Comparison of ENCODE assay signal across 9 cellular contexts in the genomic region with DNA sequence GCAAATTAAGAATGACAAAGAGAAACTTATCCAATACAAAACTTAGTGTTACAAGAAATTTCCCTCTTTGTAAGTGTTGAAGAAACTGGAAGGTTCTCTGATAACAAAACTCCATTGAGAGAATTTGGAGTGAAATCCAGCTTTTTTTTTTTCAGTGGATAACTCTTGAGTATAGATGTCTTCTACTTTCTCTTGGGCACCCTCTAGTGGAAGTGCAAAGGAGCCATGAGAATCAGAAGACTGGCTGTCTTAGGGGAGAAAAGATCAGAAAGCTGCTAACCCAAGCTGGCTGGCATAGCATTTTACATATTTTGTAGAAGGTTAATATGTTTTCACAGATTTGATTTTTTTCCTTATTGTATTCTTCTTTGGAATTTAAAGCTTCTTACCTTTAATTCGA.
DNase-seq lines count a peak whose midpoint lies in the region; ATAC-seq, FAIRE-seq and TF ChIP-seq lines count a peak whose summit lies in the region.
"Had no signal": no experiment of that assay in that cellular context is flagged by ENCODE, and none has a peak within 500 bp of the region (broad histone marks: within the 10 kb centered on the region; RNA-seq: fewer than 3 reads in every experiment).

No MANE protein-coding gene starts in this region.

- no peak for TF ChIP-seq EP300 in A549 (IDR thresholded peaks at IDR 0.05)

- TF ChIP-seq RAD21 in A549 (conservative IDR thresholded peaks at IDR 0.05 in 1 of 2, IDR thresholded peaks at IDR 0.05 in 1 of 2) = peak; percentile 32 to 37; a peak in 2 of 5 replicates

- ATAC-seq in A549 (peak; percentile 71 to 89; a peak in 4 of 6 replicates), GM21526 (IDR thresholded peaks at IDR 0.05; ENCODE audit: low FRiP score, unreplicated experiment) (no peak), HG02973 (IDR thresholded peaks at IDR 0.05; ENCODE audit: unreplicated experiment) (no peak)

- H3K4me1 ChIP-seq in A549 = no peaks in the 10 kb centered on the region

- no peak overlapping the region for H3K4me2 ChIP-seq in A549

- CTCF ChIA-PET in A549 (lab: Yijun Ruan, JAX) = interaction anchor here (0.6 to 2.7 kb wide), 12 partner anchors 9 to 1282 kb away, joined by 3 to 14 read pairs (median 4); no protein-coding TSS in a partner anchor

- 0% methylated on average over 1 of the region's 1 CpG for WGBS in A549 (ENCODE audit: missing lambda C conversion rate)

- no peak overlapping the region for H3K27ac ChIP-seq in A549

- TF ChIP-seq POLR2A in A549 (IDR thresholded peaks at IDR 0.05; ENCODE audit: low read length) = no peak

- DNase-seq in A549 (ENCODE audit: low read depth in 1 of 2, low spot score in 1 of 2) (peak; percentile 6 to 44), GM12864 (ENCODE audit: low read depth) (no peak), NCI-H345 treated with DMSO at 0.1 percent for 48 hours (lab: John Stamatoyannopoulos, UW; ENCODE audit: unreplicated experiment) (peak; percentile 7), epithelial cell of esophagus (ENCODE audit: low read depth) (peak; percentile 53), UCSD-AML1 (lab: John Stamatoyannopoulos, UW; ENCODE audit: unreplicated experiment) (no peak), SHP77 treated with DMSO at 0.1 percent for 48 hours (lab: John Stamatoyannopoulos, UW) (no peak)

- H3K4me3 ChIP-seq in A549 = no peak overlapping the region
- H3K4me3 ChIP-seq in GM12864 (ENCODE audit: low read depth, low read length) = no peak overlapping the region
- H3K4me3 ChIP-seq in epithelial cell of esophagus (ENCODE audit: low read length) = no peak overlapping the region
- H3K4me3 ChIP-seq: lung had no signal

- no peak for FAIRE-seq in A549 (lab: Jason Lieb, UNC)

- no peaks in the 10 kb centered on the region for H3K9me3 ChIP-seq in A549

- TF ChIP-seq CTCF in A549 (IDR thresholded peaks at IDR 0.05) (peak; percentile 54), GM12864 (IDR thresholded peaks at IDR 0.05; ENCODE audit: low read depth, low read length, missing control alignments) (peak; percentile 49), epithelial cell of esophagus (IDR thresholded peaks at IDR 0.05; ENCODE audit: insufficient read depth, low read depth, low read length, missing control alignments) (peak; percentile 72)

- POLR2A ChIA-PET in A549 (lab: Yijun Ruan, JAX) = no interaction called here

TF ChIP-seq in A549, 52 proteins besides CTCF, POLR2A, EP300 and RAD21:
- TF ChIP-seq SMC3 (IDR thresholded peaks at IDR 0.05) (peak; percentile 33; the same call in 1 of the 3 replicates), SREBF2 (IDR thresholded peaks at IDR 0.05) (no peak), FOSL2 (IDR thresholded peaks at IDR 0.05) (no peak), FOSL2 (CRISPR knock-in tag; IDR thresholded peaks at IDR 0.05) (no peak), FOXS1 (CRISPR knock-in tag; IDR thresholded peaks at IDR 0.05) (no peak)

Comparison
In these comparisons a context has a peak if more than half of its experiments do, and no peak if none do; other contexts are left out.
1. ATAC-seq: peak in A549 (2 of 2); none in GM21526 (single experiment) and HG02973 (single experiment).
2. DNase-seq: peak in A549 (2 of 2), NCI-H345 treated with DMSO at 0.1 percent for 48 hours (single experiment) and epithelial cell of esophagus (single experiment); none in GM12864 (single experiment), UCSD-AML1 (single experiment) and SHP77 treated with DMSO at 0.1 percent for 48 hours (single experiment).
3. Peak in every context shown above with its lines, with median percentiles within 50 percentile points of each other: CTCF ChIP-seq.